In genomic region chr7:94907420-94908203, GRCh38 we compare ENCODE assay signal across 8 cellular contexts. TPM values are rescaled to one million over a fixed set of nuclear protein-coding genes. Genes with fewer than 3 reads are reported as not detected.
DNase-seq lines count a peak whose midpoint lies in the region; ATAC-seq and TF ChIP-seq lines count a peak whose summit lies in the region.

Gene PPP1R9A (plus strand): TSS chr7:94907594. CDS start chr7:94910114, 2,520 bp downstream.

- ATAC-seq in HG03442 (IDR thresholded peaks at IDR 0.05; ENCODE audit: unreplicated experiment) = peak; percentile 47

- H3K27ac ChIP-seq in mesodermal cell (ENCODE audit: low read depth, low read length, severe bottlenecking) = peak within 1 kb of the TSS; percentile 43
- peak within 1 kb of the TSS; percentile 66 to 68 for H3K27ac ChIP-seq in tibial artery

- H3K4me3 ChIP-seq in mesodermal cell (ENCODE audit: extremely low read depth, insufficient read depth, low read length, poor library complexity, severe bottlenecking) (peak within 1 kb of the TSS; percentile 55), tibial artery (peak within 1 kb of the TSS; percentile 58 to 65)

- intact Hi-C loops in tibial artery (cut with DNase I; ENCODE audit: low total_unique reads) = no loop called here

- DNase-seq in Caki2 (ENCODE audit: low read depth) (peak; percentile 82), RKO (ENCODE audit: low spot score) (peak; percentile 82), erythroblast (lab: John Stamatoyannopoulos, UW) (peak; percentile 9 to 11), tibial artery (peak in 1 of 2 donors; percentile 72), CD1c-positive myeloid dendritic cell (ENCODE audit: extremely low spot score) (no peak)
- no peak for DNase-seq in stimulated activated naive CD4-positive, alpha-beta T cell (lab: John Stamatoyannopoulos, UW)

- H3K36me3 ChIP-seq in mesodermal cell (ENCODE audit: control insufficient read depth, insufficient read depth, low read length) (no peaks in the 10 kb centered on the region), tibial artery (no peaks in the 10 kb centered on the region)

- no peak for TF ChIP-seq POLR2A in erythroblast (IDR thresholded peaks at IDR 0.05; ENCODE audit: low read length)

- WGBS in mesodermal cell (ENCODE audit: insufficient coverage in 2 of 2), 2 experiments = 1 to 2% methylated on average over 53 to 63 of the region's 95 CpGs

- no peaks in the 10 kb centered on the region for H3K27me3 ChIP-seq in tibial artery

- in situ Hi-C loops in Caki2 (cut with HindIII; ENCODE audit: low pct_unique_long_range_greater_than_20kb, low sequenced_read_pairs) = no loop called here

- H3K9me3 ChIP-seq in mesodermal cell (ENCODE audit: control insufficient read depth, low read length) = no peaks in the 10 kb centered on the region
- H3K9me3 ChIP-seq in tibial artery = no peaks in the 10 kb centered on the region

- no peak for TF ChIP-seq CTCF in tibial artery (IDR thresholded peaks at IDR 0.05)

- H3K4me1 ChIP-seq in mesodermal cell (ENCODE audit: control insufficient read depth, insufficient read depth, low read length, poor library complexity, severe bottlenecking) = no peaks in the 10 kb centered on the region
- H3K4me1 ChIP-seq in tibial artery = peaks cover 0 to 29% (median 7%) of the 10 kb centered on the region in 4 donors

RNA-seq across cellular contexts. Expression of gene PPP1R9A, which starts in this region (rescaled TPM):
- 8.2 and 10.8 TPM in 2 replicates for total RNA-seq in Caki2 (2014; rRNA removed; shearing (Covaris generic); ENCODE audit: low replicate concordance)
- 2.3 TPM for polyA plus RNA-seq in mesodermal cell (2013, experiment 1 of 2)
- 1.2 TPM for polyA plus RNA-seq in mesodermal cell (2013, experiment 2 of 2)

Comparison
In these comparisons a context has a peak if more than half of its experiments do, and no peak if none do; other contexts are left out.
1. DNase-seq: peak in Caki2 (single experiment), RKO (single experiment) and erythroblast (2 of 2); none in CD1c-positive myeloid dendritic cell (single experiment) and stimulated activated naive CD4-positive, alpha-beta T cell (0 of 6).